In genomic region chr7:2972531-2973161, GRCh38 we compare ENCODE assay signal across 13 cellular contexts.
DNase-seq lines count a peak whose midpoint lies in the region; ATAC-seq and TF ChIP-seq lines count a peak whose summit lies in the region.
"Had no signal": no experiment of that assay in that cellular context is flagged by ENCODE, and none has a peak within 500 bp of the region (broad histone marks: within the 10 kb centered on the region; RNA-seq: fewer than 3 reads in every experiment).

No MANE protein-coding gene starts in this region.

- H3K27ac Mint-ChIP-seq in activated CD4-positive, alpha-beta memory T cell treated with anti-CD3 and anti-CD28 coated beads for 36 hours: peak overlapping the region; percentile 67
- no peak overlapping the region for H3K27ac Mint-ChIP-seq in endothelial cell (ENCODE audit: unreplicated experiment)

- ATAC-seq in GM21528 (IDR thresholded peaks at IDR 0.05; ENCODE audit: low FRiP score, unreplicated experiment) (peak; percentile 20), psoas muscle (no peak)

- no peak overlapping the region for H3K27ac ChIP-seq in psoas muscle
- H3K27ac ChIP-seq: ascending aorta, SJCRH30 had no signal

- H3K27me3 ChIP-seq in psoas muscle (ENCODE audit: insufficient read depth in 3 of 3, low read length in 2 of 3): no peaks in the 10 kb centered on the region
- H3K27me3 ChIP-seq: ascending aorta had no signal

- DNase-seq in activated CD4-positive, CD25-positive, alpha-beta regulatory T cell treated with anti-CD3 and anti-CD28 coated beads, Interleukin-2, amount 50 U/mL, for 72 hours: peak; percentile 16
- no peak for DNase-seq in activated CD4-positive, CD25-positive, alpha-beta regulatory T cell (lab: John Stamatoyannopoulos, UW)
- DNase-seq in activated CD4-positive, alpha-beta memory T cell treated with anti-CD3 and anti-CD28 coated beads for 36 hours: no peak
- peak; percentile 30 for DNase-seq in posterior vena cava (ENCODE audit: low spot score)
- DNase-seq in NCI-H2081 (lab: John Stamatoyannopoulos, UW): no peak
- no peak for DNase-seq in endothelial cell (ENCODE audit: low spot score)
- DNase-seq in psoas muscle: no peak
- DNase-seq: effector memory CD4-positive, alpha-beta T cell; NCI-H1417; NCI-H774; SJCRH30 had no signal

- WGBS in psoas muscle, 3 donors: 81% methylated on average over 12 of the region's 12 CpGs

- POLR2A ChIA-PET in activated CD4-positive, alpha-beta memory T cell treated with anti-CD3 and anti-CD28 coated beads for 36 hours (lab: Charles Lee): no interaction called here

- intact Hi-C loops in activated CD4-positive, alpha-beta memory T cell treated with anti-CD3 and anti-CD28 coated beads for 36 hours (cut with micrococcal nuclease): loop anchor here (10.0 kb wide), 1 partner anchor 182 kb away; no protein-coding TSS in a partner anchor
- intact Hi-C loops in posterior vena cava (cut with DNase I) (no loop called here), psoas muscle (cut with DNase I) (no loop called here)

- TF ChIP-seq CTCF in endothelial cell (IDR thresholded peaks at IDR 0.05; ENCODE audit: unreplicated experiment): no peak
- no peak for TF ChIP-seq CTCF in psoas muscle (IDR thresholded peaks at IDR 0.05)

- peaks cover 6% of the 10 kb centered on the region for H3K9me3 Mint-ChIP-seq in activated CD4-positive, alpha-beta memory T cell treated with anti-CD3 and anti-CD28 coated beads for 36 hours
- no peaks in the 10 kb centered on the region for H3K9me3 Mint-ChIP-seq in endothelial cell (ENCODE audit: unreplicated experiment)

- no peaks in the 10 kb centered on the region for H3K9me3 ChIP-seq in psoas muscle
- H3K9me3 ChIP-seq: ascending aorta had no signal

- H3K27me3 Mint-ChIP-seq in activated CD4-positive, alpha-beta memory T cell treated with anti-CD3 and anti-CD28 coated beads for 36 hours: no peaks in the 10 kb centered on the region
- peaks cover 5% of the 10 kb centered on the region for H3K27me3 Mint-ChIP-seq in endothelial cell (ENCODE audit: unreplicated experiment)

- H3K4me3 Mint-ChIP-seq in activated CD4-positive, alpha-beta memory T cell treated with anti-CD3 and anti-CD28 coated beads for 36 hours: no peak overlapping the region
- H3K4me3 Mint-ChIP-seq in endothelial cell (ENCODE audit: unreplicated experiment): no peak overlapping the region

- H3K36me3 ChIP-seq in psoas muscle (ENCODE audit: insufficient read depth in 1 of 2, low read depth in 1 of 2): no peaks in the 10 kb centered on the region
- H3K36me3 ChIP-seq: ascending aorta, SJCRH30 had no signal

- H3K4me3 ChIP-seq in psoas muscle: no peak overlapping the region
- H3K4me3 ChIP-seq: ascending aorta, SJCRH30 had no signal

- H3K4me1 ChIP-seq in psoas muscle: no peaks in the 10 kb centered on the region
- H3K4me1 ChIP-seq: ascending aorta, SJCRH30 had no signal

- H3K36me3 Mint-ChIP-seq in activated CD4-positive, alpha-beta memory T cell treated with anti-CD3 and anti-CD28 coated beads for 36 hours: peaks cover 21% of the 10 kb centered on the region
- no peaks in the 10 kb centered on the region for H3K36me3 Mint-ChIP-seq in endothelial cell (ENCODE audit: low read depth, unreplicated experiment)

- peaks cover 25% of the 10 kb centered on the region for H3K4me1 Mint-ChIP-seq in activated CD4-positive, alpha-beta memory T cell treated with anti-CD3 and anti-CD28 coated beads for 36 hours (ENCODE audit: low read depth)
- no peaks in the 10 kb centered on the region for H3K4me1 Mint-ChIP-seq in endothelial cell (ENCODE audit: unreplicated experiment)

- CTCF ChIA-PET in activated CD4-positive, alpha-beta memory T cell treated with anti-CD3 and anti-CD28 coated beads for 36 hours (lab: Charles Lee): no interaction called here

Comparison
In these comparisons a context has a peak if more than half of its experiments do, and no peak if none do; other contexts are left out.
1. DNase-seq: peak in activated CD4-positive, CD25-positive, alpha-beta regulatory T cell treated with anti-CD3 and anti-CD28 coated beads, Interleukin-2, amount 50 U/mL, for 72 hours (single experiment) and posterior vena cava (single experiment); none in activated CD4-positive, CD25-positive, alpha-beta regulatory T cell (0 of 4), activated CD4-positive, alpha-beta memory T cell treated with anti-CD3 and anti-CD28 coated beads for 36 hours (single experiment), NCI-H2081 (0 of 2), endothelial cell (single experiment) and psoas muscle (0 of 2).